ENCODE assay signal across 16 cellular contexts in the genomic region with DNA sequence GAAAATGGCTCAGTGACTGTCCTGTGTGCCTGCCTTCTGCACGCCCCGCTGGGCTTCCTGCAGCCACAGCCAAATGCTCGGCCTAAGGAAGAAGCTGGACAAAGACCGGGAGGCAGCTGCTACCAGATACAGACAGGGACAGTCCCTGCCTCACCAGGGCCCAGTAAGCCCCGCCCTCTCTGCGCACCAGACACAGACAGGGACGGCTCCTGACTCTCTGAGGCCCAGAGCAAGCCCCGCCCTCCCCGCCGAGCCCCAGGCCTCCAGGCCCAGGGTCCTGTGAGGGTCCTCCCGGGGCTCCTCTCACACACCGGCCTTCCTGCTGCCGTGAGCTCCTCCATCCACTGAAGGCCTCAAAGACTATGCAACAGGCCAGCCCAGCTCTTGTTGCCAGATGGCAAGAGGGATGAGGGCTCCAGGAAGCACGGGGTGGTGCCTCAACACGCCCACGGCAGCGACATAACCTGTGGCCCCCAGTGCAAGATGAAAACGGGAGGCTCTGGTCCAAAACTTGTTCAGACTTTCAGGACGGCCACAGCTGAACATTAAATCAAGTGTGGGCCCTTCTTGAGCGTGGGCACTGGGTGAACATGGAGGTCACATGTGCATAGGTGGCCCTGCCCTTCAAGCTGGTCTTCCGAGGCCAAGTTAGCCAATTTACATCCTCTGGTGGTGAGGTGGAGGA.
DNase-seq lines count a peak whose midpoint lies in the region; ATAC-seq, FAIRE-seq and TF ChIP-seq lines count a peak whose summit lies in the region.
"Had no signal": no experiment of that assay in that cellular context is flagged by ENCODE, and none has a peak within 500 bp of the region (broad histone marks: within the 10 kb centered on the region; RNA-seq: fewer than 3 reads in every experiment).

No MANE protein-coding gene starts in this region.

- TF ChIP-seq CTCF in right lobe of liver (IDR thresholded peaks at IDR 0.05) (no peak), HepG2 (CRISPR knock-in tag; IDR thresholded peaks at IDR 0.05) (no peak), glutamatergic neuron (IDR thresholded peaks at IDR 0.05; ENCODE audit: partially characterized antibody, unreplicated experiment) (no peak)

- CTCF ChIA-PET in HepG2 (lab: Yijun Ruan, JAX; ENCODE audit: low intra/inter-chr PET ratio, low total read pairs) = no interaction called here
- CTCF ChIA-PET in activated CD8-positive, alpha-beta T cell treated with anti-CD3 and anti-CD28 coated beads, Interleukin-2, amount 10 ng/mL, durations not matched to agents 7 days and 5 days (lab: Charles Lee) = interaction anchor here (2.2 kb wide), 1 partner anchor 13 kb away, joined by 12 read pairs; no protein-coding TSS in a partner anchor

- peaks cover 12% of the 10 kb centered on the region for H3K36me3 Mint-ChIP-seq in glutamatergic neuron (ENCODE audit: unreplicated experiment)
- no peaks in the 10 kb centered on the region for H3K36me3 Mint-ChIP-seq in activated CD8-positive, alpha-beta T cell treated with anti-CD3 and anti-CD28 coated beads, Interleukin-2, amount 10 ng/mL, durations not matched to agents 7 days and 5 days (ENCODE audit: low read depth)

- H3K4me1 Mint-ChIP-seq in glutamatergic neuron (ENCODE audit: low read depth, unreplicated experiment) = peaks cover 17% of the 10 kb centered on the region
- peaks cover 13% of the 10 kb centered on the region for H3K4me1 Mint-ChIP-seq in activated CD8-positive, alpha-beta T cell treated with anti-CD3 and anti-CD28 coated beads, Interleukin-2, amount 10 ng/mL, durations not matched to agents 7 days and 5 days (ENCODE audit: low read depth)

- H3K36me3 ChIP-seq in right lobe of liver (no peaks in the 10 kb centered on the region), HepG2 (replicated peaks in 1 of 2; ENCODE audit: control insufficient read depth in 1 of 2, insufficient read depth in 2 of 2, low read length in 2 of 2) (no peaks in the 10 kb centered on the region; a peak in 1 of 5 replicates)
- H3K36me3 ChIP-seq: gastrocnemius medialis, vagina had no signal

- H3K9me3 ChIP-seq in right lobe of liver (no peaks in the 10 kb centered on the region), HepG2 (ENCODE audit: low read length) (no peaks in the 10 kb centered on the region)
- H3K9me3 ChIP-seq: gastrocnemius medialis, vagina had no signal

- no peak overlapping the region for H3K4me3 Mint-ChIP-seq in glutamatergic neuron (ENCODE audit: unreplicated experiment)
- no peak overlapping the region for H3K4me3 Mint-ChIP-seq in activated CD8-positive, alpha-beta T cell treated with anti-CD3 and anti-CD28 coated beads, Interleukin-2, amount 10 ng/mL, durations not matched to agents 7 days and 5 days
- H3K4me3 Mint-ChIP-seq: activated B cell treated with CpG ODN at 0.5 μM for 24 hours had no signal

- H3K79me2 ChIP-seq in HepG2 (ENCODE audit: insufficient read depth, low read length) = no peaks in the 10 kb centered on the region

- intact Hi-C loops in right lobe of liver (cut with DNase I) = no loop called here
- intact Hi-C loops in HepG2 (cut with micrococcal nuclease; ENCODE audit: unreplicated experiment) = no loop called here

- TF ChIP-seq RAD21 in HepG2 (CRISPR knock-in tag; IDR thresholded peaks at IDR 0.05) = no peak

- 25% methylated on average over 2 of the region's 21 CpGs for WGBS in right lobe of liver (ENCODE audit: insufficient coverage, low coverage, low lambda C conversion rate, missing lambda C conversion rate)
- WGBS in HepG2 (ENCODE audit: low lambda C conversion rate) = 94% methylated on average over 17 of the region's 21 CpGs

- TF ChIP-seq POLR2A in right lobe of liver (IDR thresholded peaks at IDR 0.05) (no peak), HepG2 (IDR thresholded peaks at IDR 0.05; ENCODE audit: insufficient read depth in 1 of 2, low read depth in 2 of 2, low read length in 2 of 2) (no peak)

- H2AFZ ChIP-seq in HepG2 (ENCODE audit: low read length) = no peak overlapping the region

- H3K27ac ChIP-seq in right lobe of liver (no peak overlapping the region), HepG2 (ENCODE audit: extremely low read length, insufficient read depth, low read length) (no peak overlapping the region)
- H3K27ac ChIP-seq: gastrocnemius medialis, SK-N-MC, vagina had no signal

- in situ Hi-C loops in HepG2 (cut with HindIII; ENCODE audit: extremely low pct_ligation_motif_present, low pct_unique_long_range_greater_than_20kb) = no loop called here

- peak in 2 of 3 donors; percentile 48 to 63 for DNase-seq in right lobe of liver
- DNase-seq in HepG2 (ENCODE audit: low spot score) = no peak
- peak; percentile 70 for DNase-seq in glutamatergic neuron
- DNase-seq in nucleus accumbens (lab: John Stamatoyannopoulos, UW) = peak in 47 of 56 donors; percentile 24 to 90 (median 53)
- DNase-seq in HCEC 1CT = no peak
- no peak for DNase-seq in SW480 (ENCODE audit: low spot score)
- no peak for DNase-seq in activated CD8-positive, alpha-beta T cell treated with anti-CD3 and anti-CD28 coated beads, Interleukin-2, amount 10 ng/mL, durations not matched to agents 7 days and 5 days
- DNase-seq: DMS53; Kasumi-1; NCI-H2081; stimulated activated CD8-positive, alpha-beta memory T cell treated with anti-CD3 and anti-CD28 coated beads, Interleukin-4, amount 100 ng/mL, for 48 hours had no signal

- H3K4me1 ChIP-seq in right lobe of liver (no peaks in the 10 kb centered on the region), HepG2 (ENCODE audit: insufficient read depth, low read length) (0 out of 2 replicates have a peak, but pooled peaks cover 7% of the 10 kb centered on the region)

- H3K27me3 Mint-ChIP-seq in glutamatergic neuron (ENCODE audit: unreplicated experiment) = peaks cover 11% of the 10 kb centered on the region
- H3K27me3 Mint-ChIP-seq in activated CD8-positive, alpha-beta T cell treated with anti-CD3 and anti-CD28 coated beads, Interleukin-2, amount 10 ng/mL, durations not matched to agents 7 days and 5 days (ENCODE audit: low read depth) = no peaks in the 10 kb centered on the region
- H3K27me3 Mint-ChIP-seq: activated B cell treated with CpG ODN at 0.5 μM for 24 hours had no signal

- no peak for FAIRE-seq in HepG2 (lab: Jason Lieb, UNC)

- POLR2A ChIA-PET in HepG2 (lab: Yijun Ruan, JAX) = no interaction called here
- POLR2A ChIA-PET in activated CD8-positive, alpha-beta T cell treated with anti-CD3 and anti-CD28 coated beads, Interleukin-2, amount 10 ng/mL, durations not matched to agents 7 days and 5 days (lab: Charles Lee) = no interaction called here

- peak; percentile 51 to 69 (median 66) for ATAC-seq in right lobe of liver
- ATAC-seq in HepG2 = no peak
- ATAC-seq in HG03108 (IDR thresholded peaks at IDR 0.05; ENCODE audit: unreplicated experiment) = no peak
- no peak for ATAC-seq in activated CD8-positive, alpha-beta T cell treated with anti-CD3 and anti-CD28 coated beads, Interleukin-2, amount 10 ng/mL, durations not matched to agents 7 days and 5 days
- ATAC-seq: gastrocnemius medialis had no signal

- H3K4me3 ChIP-seq in right lobe of liver (no peak overlapping the region), HepG2 (replicated peaks in 1 of 3; ENCODE audit: insufficient read depth in 1 of 3, low read depth in 2 of 3, low read length in 3 of 3) (no peak overlapping the region)
- H3K4me3 ChIP-seq: gastrocnemius medialis, SK-N-MC, vagina had no signal

- peak overlapping the region; percentile 64 for H3K27ac Mint-ChIP-seq in glutamatergic neuron (ENCODE audit: unreplicated experiment)
- no peak overlapping the region for H3K27ac Mint-ChIP-seq in activated CD8-positive, alpha-beta T cell treated with anti-CD3 and anti-CD28 coated beads, Interleukin-2, amount 10 ng/mL, durations not matched to agents 7 days and 5 days
- H3K27ac Mint-ChIP-seq: activated B cell treated with CpG ODN at 0.5 μM for 24 hours had no signal

- H3K4me2 ChIP-seq in HepG2 (ENCODE audit: low read depth, low read length) = no peak overlapping the region

- TF ChIP-seq EP300 in HepG2 (IDR thresholded peaks at IDR 0.05; ENCODE audit: low read depth in 2 of 2, low read length in 2 of 2) (no peak), HepG2 (CRISPR knock-in tag; IDR thresholded peaks at IDR 0.05; ENCODE audit: borderline replicate concordance) (no peak)

- H3K9me3 Mint-ChIP-seq in glutamatergic neuron (ENCODE audit: unreplicated experiment) = peaks cover 13% of the 10 kb centered on the region
- no peaks in the 10 kb centered on the region for H3K9me3 Mint-ChIP-seq in activated CD8-positive, alpha-beta T cell treated with anti-CD3 and anti-CD28 coated beads, Interleukin-2, amount 10 ng/mL, durations not matched to agents 7 days and 5 days (ENCODE audit: insufficient read depth)
- H3K9me3 Mint-ChIP-seq: activated B cell treated with CpG ODN at 0.5 μM for 24 hours had no signal

- no TSS peak for BruUV-seq in HepG2 (replicated peaks; lab: Mats Ljungman, UMichigan)

- no peaks in the 10 kb centered on the region for H4K20me1 ChIP-seq in HepG2 (ENCODE audit: insufficient read depth, low read length)

- H3K27me3 ChIP-seq in right lobe of liver = no peaks in the 10 kb centered on the region
- H3K27me3 ChIP-seq in HepG2 (ENCODE audit: control insufficient read depth in 1 of 2, insufficient read depth in 2 of 2, low read length in 2 of 2) = no peaks in the 10 kb centered on the region
- H3K27me3 ChIP-seq: gastrocnemius medialis, vagina had no signal

- no peak overlapping the region for H3K9ac ChIP-seq in HepG2 (ENCODE audit: insufficient read depth, low read depth, low read length)

TF ChIP-seq in HepG2, 621 proteins besides CTCF, POLR2A, EP300 and RAD21 (continues in another document):
- TF ChIP-seq PRPF4 (IDR thresholded peaks at IDR 0.05; ENCODE audit: low read depth, low read length, poor library complexity, severe bottlenecking) (no peak), ZFP36L2 (CRISPR knock-in tag; IDR thresholded peaks at IDR 0.05) (no peak), ZNF616 (CRISPR knock-in tag; IDR thresholded peaks at IDR 0.05; ENCODE audit: low read depth) (no peak)
- TF ChIP-seq, protein P1, sequence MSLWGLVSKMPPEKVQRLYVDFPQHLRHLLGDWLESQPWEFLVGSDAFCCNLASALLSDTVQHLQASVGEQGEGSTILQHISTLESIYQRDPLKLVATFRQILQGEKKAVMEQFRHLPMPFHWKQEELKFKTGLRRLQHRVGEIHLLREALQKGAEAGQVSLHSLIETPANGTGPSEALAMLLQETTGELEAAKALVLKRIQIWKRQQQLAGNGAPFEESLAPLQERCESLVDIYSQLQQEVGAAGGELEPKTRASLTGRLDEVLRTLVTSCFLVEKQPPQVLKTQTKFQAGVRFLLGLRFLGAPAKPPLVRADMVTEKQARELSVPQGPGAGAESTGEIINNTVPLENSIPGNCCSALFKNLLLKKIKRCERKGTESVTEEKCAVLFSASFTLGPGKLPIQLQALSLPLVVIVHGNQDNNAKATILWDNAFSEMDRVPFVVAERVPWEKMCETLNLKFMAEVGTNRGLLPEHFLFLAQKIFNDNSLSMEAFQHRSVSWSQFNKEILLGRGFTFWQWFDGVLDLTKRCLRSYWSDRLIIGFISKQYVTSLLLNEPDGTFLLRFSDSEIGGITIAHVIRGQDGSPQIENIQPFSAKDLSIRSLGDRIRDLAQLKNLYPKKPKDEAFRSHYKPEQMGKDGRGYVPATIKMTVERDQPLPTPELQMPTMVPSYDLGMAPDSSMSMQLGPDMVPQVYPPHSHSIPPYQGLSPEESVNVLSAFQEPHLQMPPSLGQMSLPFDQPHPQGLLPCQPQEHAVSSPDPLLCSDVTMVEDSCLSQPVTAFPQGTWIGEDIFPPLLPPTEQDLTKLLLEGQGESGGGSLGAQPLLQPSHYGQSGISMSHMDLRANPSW (CRISPR knock-in tag; IDR thresholded peaks at IDR 0.05; ENCODE audit: borderline replicate concordance) = no peak

Comparison
In these comparisons a context has a peak if more than half of its experiments do, and no peak if none do; other contexts are left out.
1. ATAC-seq: peak in right lobe of liver (4 of 4); none in HepG2 (single experiment), HG03108 (single experiment) and activated CD8-positive, alpha-beta T cell treated with anti-CD3 and anti-CD28 coated beads, Interleukin-2, amount 10 ng/mL, durations not matched to agents 7 days and 5 days (single experiment).
2. DNase-seq: peak in right lobe of liver (2 of 3), glutamatergic neuron (single experiment) and nucleus accumbens (47 of 56); none in HepG2 (single experiment), HCEC 1CT (single experiment), SW480 (single experiment) and activated CD8-positive, alpha-beta T cell treated with anti-CD3 and anti-CD28 coated beads, Interleukin-2, amount 10 ng/mL, durations not matched to agents 7 days and 5 days (single experiment).